ENCODE assay signal across 36 cellular contexts in the genomic region with DNA sequence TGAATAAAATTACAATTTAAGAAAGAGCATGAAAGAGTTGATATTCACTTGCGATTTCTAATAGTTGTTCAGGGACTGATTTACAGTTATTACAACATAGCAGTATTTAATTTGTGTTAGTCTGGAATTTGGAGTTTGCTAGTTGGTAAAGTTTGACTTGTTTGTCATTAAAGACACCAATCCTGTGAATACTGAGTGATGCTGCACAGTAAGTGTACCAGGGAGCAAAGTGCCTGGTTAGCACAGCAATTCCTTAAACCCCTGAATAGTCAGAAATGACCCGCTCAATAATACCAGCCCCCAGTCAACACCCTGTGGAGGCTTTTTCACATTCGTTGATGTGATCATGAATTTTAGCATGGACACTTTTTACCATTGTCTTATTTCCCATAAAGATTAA.
DNase-seq lines count a peak whose midpoint lies in the region; ATAC-seq, FAIRE-seq and TF ChIP-seq lines count a peak whose summit lies in the region.
"Had no signal": no experiment of that assay in that cellular context is flagged by ENCODE, and none has a peak within 500 bp of the region (broad histone marks: within the 10 kb centered on the region; RNA-seq: fewer than 3 reads in every experiment).

No MANE protein-coding gene starts in this region.

- BruUV-seq in HepG2 (replicated peaks; lab: Mats Ljungman, UMichigan): no TSS peak

- CTCF ChIA-PET in HepG2 (lab: Yijun Ruan, JAX; ENCODE audit: low intra/inter-chr PET ratio, low total read pairs): no interaction called here

- no peak for FAIRE-seq in HepG2 (lab: Jason Lieb, UNC)
- FAIRE-seq: A204.1, A549, D721Med had no signal

- H3K36me3 ChIP-seq in liver (ENCODE audit: control insufficient read depth in 4 of 4, insufficient read depth in 3 of 4, low read depth in 1 of 4, low read length in 3 of 4) (no peaks in the 10 kb centered on the region), HepG2 (replicated peaks in 1 of 2; ENCODE audit: control insufficient read depth in 1 of 2, insufficient read depth in 2 of 2, low read length in 2 of 2) (no peaks in the 10 kb centered on the region), endodermal cell (ENCODE audit: control insufficient read depth, insufficient read depth, low read length) (peaks cover 4% of the 10 kb centered on the region), right lobe of liver (no peaks in the 10 kb centered on the region)
- H3K36me3 ChIP-seq: BE2C; BLaER1; BLaER1 treated with 17β-estradiol and CSF1 and Interleukin-3, amounts not matched to agents 10 nM and 100 nM had no signal

- H3K4me3 ChIP-seq in liver (ENCODE audit: low read depth in 1 of 3, low read length in 3 of 3) (no peak overlapping the region), HepG2 (replicated peaks in 1 of 3; ENCODE audit: insufficient read depth in 1 of 3, low read depth in 2 of 3, low read length in 3 of 3) (no peak overlapping the region), endodermal cell (ENCODE audit: low read length) (peak overlapping the region; percentile 60), right lobe of liver (peak overlapping the region in 1 of 3 donors; percentile 4)
- H3K4me3 ChIP-seq: A549; BLaER1; BLaER1 treated with 17β-estradiol and CSF1 and Interleukin-3, amounts not matched to agents 10 nM and 100 nM had no signal

- H3K27me3 Mint-ChIP-seq in endodermal cell (ENCODE audit: insufficient read depth): no peaks in the 10 kb centered on the region
- H3K27me3 Mint-ChIP-seq: B cell; CD4-positive, alpha-beta memory T cell; CD4-positive, alpha-beta T cell; CD4-positive, CD25-positive, alpha-beta regulatory T cell; CD8-positive, alpha-beta memory T cell had no signal

- ATAC-seq in HepG2 (no peak), left lobe of liver (peak; percentile 79), right lobe of liver (peak; percentile 79 to 89 (median 84)), HG03439 (IDR thresholded peaks at IDR 0.05; ENCODE audit: unreplicated experiment) (no peak), GM21717 (IDR thresholded peaks at IDR 0.05; ENCODE audit: unreplicated experiment) (no peak)
- ATAC-seq: A549; CD8-positive, alpha-beta T cell had no signal

- 42% methylated on average over 3 of the region's 3 CpGs for WGBS in liver
- WGBS in HepG2 (ENCODE audit: low lambda C conversion rate): 17% methylated on average over 3 of the region's 3 CpGs
- 91 to 100% methylated on average over 1 to 3 of the region's 3 CpGs for WGBS in endodermal cell (ENCODE audit: insufficient coverage in 1 of 2, insufficient read length in 1 of 2), 2 experiments
- WGBS in right lobe of liver (ENCODE audit: insufficient coverage, low coverage, low lambda C conversion rate, missing lambda C conversion rate): 28% methylated on average over 3 of the region's 3 CpGs

- TF ChIP-seq RAD21 in liver (IDR thresholded peaks at IDR 0.05) (no peak), HepG2 (CRISPR knock-in tag; IDR thresholded peaks at IDR 0.05) (no peak)

- no peak overlapping the region for H3K4me3 Mint-ChIP-seq in endodermal cell
- H3K4me3 Mint-ChIP-seq: B cell; CD14-positive monocyte; CD4-positive, alpha-beta memory T cell; CD4-positive, alpha-beta T cell; CD4-positive, CD25-positive, alpha-beta regulatory T cell; CD8-positive, alpha-beta T cell had no signal

- no peak overlapping the region for H3K4me2 ChIP-seq in HepG2 (ENCODE audit: low read depth, low read length)
- H3K4me2 ChIP-seq: A549; BLaER1; BLaER1 treated with 17β-estradiol and CSF1 and Interleukin-3, amounts not matched to agents 10 nM and 100 nM had no signal

- no peaks in the 10 kb centered on the region for H3K27me3 ChIP-seq in liver (ENCODE audit: control insufficient read depth in 4 of 4, insufficient read depth in 4 of 4, low read length in 3 of 4)
- no peaks in the 10 kb centered on the region; a peak in 1 of 5 replicates for H3K27me3 ChIP-seq in HepG2 (ENCODE audit: control insufficient read depth in 1 of 2, insufficient read depth in 2 of 2, low read length in 2 of 2)
- no peaks in the 10 kb centered on the region for H3K27me3 ChIP-seq in endodermal cell (ENCODE audit: control insufficient read depth, insufficient read depth, low read length, poor library complexity, severe bottlenecking)
- no peaks in the 10 kb centered on the region for H3K27me3 ChIP-seq in right lobe of liver
- H3K27me3 ChIP-seq: BE2C; BLaER1; BLaER1 treated with 17β-estradiol and CSF1 and Interleukin-3, amounts not matched to agents 10 nM and 100 nM had no signal

- TF ChIP-seq CTCF in liver (IDR thresholded peaks at IDR 0.05; ENCODE audit: low read depth, low read length, missing input control) (no peak), HepG2 (CRISPR knock-in tag; IDR thresholded peaks at IDR 0.05) (no peak), endodermal cell (conservative IDR thresholded peaks at IDR 0.05) (no peak), right lobe of liver (IDR thresholded peaks at IDR 0.05) (no peak)

- in situ Hi-C loops in HepG2 (cut with HindIII; ENCODE audit: extremely low pct_ligation_motif_present, low pct_unique_long_range_greater_than_20kb): no loop called here

- H3K27ac ChIP-seq in liver (ENCODE audit: low read depth in 1 of 2, low read length in 2 of 2): peak overlapping the region; percentile 64 to 68
- H3K27ac ChIP-seq in HepG2 (ENCODE audit: extremely low read length, insufficient read depth, low read length): no peak overlapping the region
- H3K27ac ChIP-seq in endodermal cell (ENCODE audit: low read depth, low read length): no peak overlapping the region
- H3K27ac ChIP-seq in right lobe of liver: peak overlapping the region; percentile 46 to 71 (median 55)
- H3K27ac ChIP-seq: 22Rv1; A549; BLaER1; BLaER1 treated with 17β-estradiol and CSF1 and Interleukin-3, amounts not matched to agents 10 nM and 100 nM; C4-2B had no signal

- TF ChIP-seq POLR2A in HepG2 (IDR thresholded peaks at IDR 0.05; ENCODE audit: insufficient read depth in 1 of 2, low read depth in 2 of 2, low read length in 2 of 2) (no peak), right lobe of liver (IDR thresholded peaks at IDR 0.05) (no peak)

- H3K9ac ChIP-seq in liver (ENCODE audit: low read depth in 1 of 2, low read length in 2 of 2): no peak overlapping the region
- H3K9ac ChIP-seq in HepG2 (ENCODE audit: insufficient read depth, low read depth, low read length): no peak overlapping the region
- no peak overlapping the region for H3K9ac ChIP-seq in endodermal cell (ENCODE audit: extremely low read depth, low read length, poor library complexity, severe bottlenecking)
- H3K9ac ChIP-seq: BLaER1; BLaER1 treated with 17β-estradiol and CSF1 and Interleukin-3, amounts not matched to agents 10 nM and 100 nM had no signal

- H3K4me1 ChIP-seq in liver (ENCODE audit: control insufficient read depth in 4 of 4, insufficient read depth in 4 of 4, low read length in 3 of 4): peaks cover 2 to 24% (median 9%) of the 10 kb centered on the region in 4 donors
- H3K4me1 ChIP-seq in HepG2 (ENCODE audit: insufficient read depth, low read length): no peaks in the 10 kb centered on the region
- H3K4me1 ChIP-seq in endodermal cell (ENCODE audit: control insufficient read depth, insufficient read depth, low read length): no peaks in the 10 kb centered on the region
- peaks cover 0 to 27% (median 8%) of the 10 kb centered on the region in 4 donors for H3K4me1 ChIP-seq in right lobe of liver
- H3K4me1 ChIP-seq: A549; BE2C; BLaER1; BLaER1 treated with 17β-estradiol and CSF1 and Interleukin-3, amounts not matched to agents 10 nM and 100 nM had no signal

- TF ChIP-seq EP300 in HepG2 (IDR thresholded peaks at IDR 0.05; ENCODE audit: low read depth in 2 of 2, low read length in 2 of 2): no peak
- TF ChIP-seq EP300 in HepG2 (CRISPR knock-in tag; IDR thresholded peaks at IDR 0.05; ENCODE audit: borderline replicate concordance): no peak

- no peaks in the 10 kb centered on the region for H3K4me1 Mint-ChIP-seq in endodermal cell
- H3K4me1 Mint-ChIP-seq: B cell; CD14-positive monocyte; CD4-positive, alpha-beta memory T cell; CD4-positive, CD25-positive, alpha-beta regulatory T cell; CD8-positive, alpha-beta memory T cell had no signal

- DNase-seq in HepG2 (ENCODE audit: low spot score) (no peak), endodermal cell (no peak), left lobe of liver (ENCODE audit: low spot score) (no peak), right lobe of liver (no peak)
- no peak for DNase-seq in NK-92 treated with Interleukin-12 subunit alpha and Interleukin-12 subunit beta, amount 100 ng/mL, for 24 hours (lab: John Stamatoyannopoulos, UW)
- DNase-seq: 8988T; ACHN; AML-193; BE2C; C1 segment of cervical spinal cord; Calu3; CD4-positive, alpha-beta memory T cell; CD4-positive, alpha-beta T cell; CD4-positive, CD25-positive, alpha-beta regulatory T cell; CD8-positive, alpha-beta memory T cell; CD8-positive, alpha-beta T cell; COR-L47; DMS 273 treated with DMSO at 0.1 percent for 48 hours; DMS153; DMS53; DMS79; DMS79 treated with DMSO at 0.1 percent for 48 hours; DND-41; EL had no signal

- peaks cover 0 to 5% (median 0%) of the 10 kb centered on the region in 4 donors for H3K9me3 ChIP-seq in liver (ENCODE audit: control insufficient read depth in 4 of 4, low read length in 3 of 4)
- peaks cover 84% of the 10 kb centered on the region for H3K9me3 ChIP-seq in HepG2 (ENCODE audit: low read length)
- peaks cover 50% of the 10 kb centered on the region for H3K9me3 ChIP-seq in endodermal cell (ENCODE audit: control insufficient read depth, low read length)
- no peaks in the 10 kb centered on the region for H3K9me3 ChIP-seq in right lobe of liver
- H3K9me3 ChIP-seq: A549, BE2C had no signal

- intact Hi-C loops in HepG2 (cut with micrococcal nuclease; ENCODE audit: unreplicated experiment): no loop called here
- intact Hi-C loops in right lobe of liver (cut with DNase I): no loop called here

- no peaks in the 10 kb centered on the region for H3K79me2 ChIP-seq in HepG2 (ENCODE audit: insufficient read depth, low read length)

- H3K36me3 Mint-ChIP-seq in endodermal cell (ENCODE audit: low read depth): peaks cover 25% of the 10 kb centered on the region
- H3K36me3 Mint-ChIP-seq: CD14-positive monocyte; CD4-positive, alpha-beta memory T cell; CD4-positive, CD25-positive, alpha-beta regulatory T cell; CD8-positive, alpha-beta memory T cell; CD8-positive, alpha-beta T cell had no signal

- POLR2A ChIA-PET in HepG2 (lab: Yijun Ruan, JAX): no interaction called here

- no peak overlapping the region for H3K27ac Mint-ChIP-seq in endodermal cell
- H3K27ac Mint-ChIP-seq: B cell; CD14-positive monocyte; CD4-positive, alpha-beta memory T cell; CD4-positive, alpha-beta T cell; CD4-positive, CD25-positive, alpha-beta regulatory T cell; CD8-positive, alpha-beta memory T cell; CD8-positive, alpha-beta T cell had no signal

- H2AFZ ChIP-seq in HepG2 (ENCODE audit: low read length): no peak overlapping the region

- peaks cover 44% of the 10 kb centered on the region for H3K9me3 Mint-ChIP-seq in endodermal cell

- no peaks in the 10 kb centered on the region for H4K20me1 ChIP-seq in HepG2 (ENCODE audit: insufficient read depth, low read length)
- H4K20me1 ChIP-seq: BLaER1; BLaER1 treated with 17β-estradiol and CSF1 and Interleukin-3, amounts not matched to agents 10 nM and 100 nM had no signal

TF ChIP-seq in HepG2, 621 proteins besides CTCF, POLR2A, EP300 and RAD21 (continues in another document):
- TF ChIP-seq ZNF549 (CRISPR knock-in tag; IDR thresholded peaks at IDR 0.05): no peak
- no peak for TF ChIP-seq ATF1 (CRISPR knock-in tag; IDR thresholded peaks at IDR 0.05)
- no peak for TF ChIP-seq ZNF557 (CRISPR knock-in tag; IDR thresholded peaks at IDR 0.05)
- TF ChIP-seq ZNF235 (CRISPR knock-in tag; IDR thresholded peaks at IDR 0.05; ENCODE audit: borderline replicate concordance): no peak

Comparison
In these comparisons a context has a peak if more than half of its experiments do, and no peak if none do; other contexts are left out.
1. H3K27ac ChIP-seq: peak in liver (2 of 2) and right lobe of liver (3 of 3); none in HepG2 (single experiment) and endodermal cell (single experiment).
2. ATAC-seq: peak in left lobe of liver (single experiment) and right lobe of liver (4 of 4); none in HepG2 (single experiment), HG03439 (single experiment) and GM21717 (single experiment).